Comparison of ENCODE assay signal across 15 cellular contexts in the genomic region with DNA sequence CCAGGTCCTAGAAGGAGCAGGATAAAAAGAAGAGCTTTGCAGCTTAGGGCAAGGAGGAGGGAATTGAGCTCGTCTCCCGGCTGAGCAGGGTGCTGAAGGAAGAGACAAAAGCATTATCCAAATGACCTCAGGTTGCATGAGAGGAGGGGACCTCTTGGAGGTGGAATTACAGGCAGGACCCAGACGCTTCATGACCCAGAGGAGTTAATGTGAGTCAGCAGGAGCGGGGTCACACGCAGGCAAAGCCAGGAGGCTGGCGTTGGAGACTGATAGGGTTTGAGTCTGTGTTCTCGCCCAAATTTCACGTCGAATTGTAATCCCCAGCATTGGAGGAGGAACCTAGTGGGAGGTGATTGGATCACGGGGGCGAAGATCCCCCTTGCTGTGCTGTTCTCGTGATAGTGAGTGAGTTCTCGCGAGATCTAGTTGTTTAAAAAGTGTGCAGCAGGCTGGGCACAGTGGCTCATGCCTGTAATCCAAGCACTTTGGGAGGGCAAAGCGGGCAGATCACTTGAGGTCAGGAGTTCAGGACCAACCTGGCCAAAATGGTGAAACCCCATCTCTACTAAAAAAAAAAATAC.
"Had no signal": no experiment of that assay in that cellular context is flagged by ENCODE, and none has a peak within 500 bp of the region (broad histone marks: within the 10 kb centered on the region; RNA-seq: fewer than 3 reads in every experiment).

No MANE protein-coding gene starts in this region.

- H3K4me3 ChIP-seq: upper lobe of left lung had no signal

- FAIRE-seq: TTC549 had no signal

- H3K4me1 ChIP-seq: upper lobe of left lung had no signal

- H3K9me3 ChIP-seq: upper lobe of left lung had no signal

- ATAC-seq: activated naive CD8-positive, alpha-beta T cell treated with anti-CD3 and anti-CD28 coated beads, Interleukin-2, amount 50 U/mL, for 24 hours; effector memory CD8-positive, alpha-beta T cell; stimulated activated naive CD8-positive, alpha-beta T cell treated with anti-CD3 and anti-CD28 coated beads, Interleukin-15, amount 100 ng/mL, for 72 hours had no signal

- H3K27me3 Mint-ChIP-seq: activated naive CD8-positive, alpha-beta T cell treated with anti-CD3 and anti-CD28 coated beads, Interleukin-2, amount 50 U/mL, for 24 hours; stimulated activated naive CD8-positive, alpha-beta T cell treated with anti-CD3 and anti-CD28 coated beads, Interleukin-15, amount 100 ng/mL, for 72 hours had no signal

- DNase-seq: activated CD4-positive, alpha-beta T cell treated with anti-CD3 and anti-CD28 coated beads, Interleukin-2, amount 50 U/mL, for 1 hour; activated CD8-positive, alpha-beta memory T cell treated with anti-CD3 and anti-CD28 coated beads for 24 hours; activated naive CD4-positive, alpha-beta T cell treated with anti-CD3 and anti-CD28 coated beads for 36 hours; activated naive CD8-positive, alpha-beta T cell treated with anti-CD3 and anti-CD28 coated beads, Interleukin-2, amount 50 U/mL, for 24 hours; aorta; effector memory CD8-positive, alpha-beta T cell; foreskin melanocyte; kidney glomerular epithelial cell; mesenchymal stem cell; stimulated activated CD4-positive, alpha-beta T cell treated with anti-CD3 and anti-CD28 coated beads, Interleukin-1b, Interleukin-23, amount 100 ng/mL, for 48 hours; stimulated activated naive CD8-positive, alpha-beta T cell treated with anti-CD3 and anti-CD28 coated beads, Interleukin-15, amount 100 ng/mL, for 72 hours; upper lobe of left lung had no signal

- H3K4me1 Mint-ChIP-seq: activated naive CD8-positive, alpha-beta T cell treated with anti-CD3 and anti-CD28 coated beads, Interleukin-2, amount 50 U/mL, for 24 hours; nephron; stimulated activated naive CD8-positive, alpha-beta T cell treated with anti-CD3 and anti-CD28 coated beads, Interleukin-15, amount 100 ng/mL, for 72 hours had no signal

- H3K4me3 Mint-ChIP-seq: activated naive CD4-positive, alpha-beta T cell treated with anti-CD3 and anti-CD28 coated beads for 36 hours; activated naive CD8-positive, alpha-beta T cell treated with anti-CD3 and anti-CD28 coated beads, Interleukin-2, amount 50 U/mL, for 24 hours; effector memory CD8-positive, alpha-beta T cell; nephron; stimulated activated naive CD8-positive, alpha-beta T cell treated with anti-CD3 and anti-CD28 coated beads, Interleukin-15, amount 100 ng/mL, for 72 hours had no signal

- H3K27ac ChIP-seq: epithelial cell of prostate, upper lobe of left lung had no signal

- H3K27ac Mint-ChIP-seq: activated naive CD4-positive, alpha-beta T cell treated with anti-CD3 and anti-CD28 coated beads for 36 hours; activated naive CD8-positive, alpha-beta T cell treated with anti-CD3 and anti-CD28 coated beads, Interleukin-2, amount 50 U/mL, for 24 hours; effector memory CD8-positive, alpha-beta T cell; nephron had no signal

- H3K36me3 ChIP-seq: upper lobe of left lung had no signal

- H3K27me3 ChIP-seq: upper lobe of left lung had no signal

- H3K9me3 Mint-ChIP-seq: activated naive CD8-positive, alpha-beta T cell treated with anti-CD3 and anti-CD28 coated beads, Interleukin-2, amount 50 U/mL, for 24 hours; effector memory CD8-positive, alpha-beta T cell; nephron; stimulated activated naive CD8-positive, alpha-beta T cell treated with anti-CD3 and anti-CD28 coated beads, Interleukin-15, amount 100 ng/mL, for 72 hours had no signal
